ENCODE assay signal across 10 cellular contexts in genomic region chr22:38271101-38271500, GRCh38. TPM values are rescaled to one million over a fixed set of nuclear protein-coding genes. Genes with fewer than 3 reads are reported as not detected.
DNase-seq lines count a peak whose midpoint lies in the region; TF ChIP-seq lines count a peak whose summit lies in the region.
"Had no signal": no experiment of that assay in that cellular context is flagged by ENCODE, and none has a peak within 500 bp of the region (broad histone marks: within the 10 kb centered on the region; RNA-seq: fewer than 3 reads in every experiment).

No MANE protein-coding gene starts in this region.

- POLR2A ChIA-PET in activated CD4-positive, alpha-beta T cell treated with anti-CD3 and anti-CD28 coated beads, Interleukin-2, amount 10 ng/mL, durations not matched to agents 7 days and 5 days (lab: Charles Lee), result interaction anchor here (0.5 kb wide), 1 partner anchor 260 kb away, joined by 6 read pairs; no protein-coding TSS in a partner anchor

- peaks cover 1% of the 10 kb centered on the region for H3K27me3 Mint-ChIP-seq in activated CD4-positive, alpha-beta T cell treated with anti-CD3 and anti-CD28 coated beads, Interleukin-2, amount 10 ng/mL, durations not matched to agents 7 days and 5 days
- H3K27me3 Mint-ChIP-seq in activated T-helper 1 cell treated with anti-CD3 and anti-CD28 coated beads, Interleukin-12 subunit alpha, Interleukin-12 subunit beta, Interleukin-2, Interleukin-4 antibody, amounts not matched to agents 30 ng/mL and 10 ng/mL and 1 ng/mL, durations not matched to agents 14 hours and 24 hours and 36 hours (ENCODE audit: insufficient read depth), result peaks cover 11% of the 10 kb centered on the region
- peaks cover 7 to 25% (median 17%) of the 10 kb centered on the region in 3 donors for H3K27me3 Mint-ChIP-seq in immature natural killer cell (ENCODE audit: low read depth in 3 of 3)

- H3K27ac Mint-ChIP-seq in activated CD4-positive, alpha-beta T cell treated with anti-CD3 and anti-CD28 coated beads, Interleukin-2, amount 10 ng/mL, durations not matched to agents 7 days and 5 days, result no peak overlapping the region
- no peak overlapping the region for H3K27ac Mint-ChIP-seq in activated T-helper 1 cell treated with anti-CD3 and anti-CD28 coated beads, Interleukin-12 subunit alpha, Interleukin-12 subunit beta, Interleukin-2, Interleukin-4 antibody, amounts not matched to agents 30 ng/mL and 10 ng/mL and 1 ng/mL, durations not matched to agents 14 hours and 24 hours and 36 hours
- H3K27ac Mint-ChIP-seq in immature natural killer cell, result peak overlapping the region; percentile 87 to 98 (median 94)

- peaks cover 71% of the 10 kb centered on the region for H3K4me1 ChIP-seq in suprapubic skin

- H3K9me3 ChIP-seq in suprapubic skin, result no peaks in the 10 kb centered on the region

- no peaks in the 10 kb centered on the region for H3K36me3 ChIP-seq in suprapubic skin

- H3K4me3 Mint-ChIP-seq in activated CD4-positive, alpha-beta T cell treated with anti-CD3 and anti-CD28 coated beads, Interleukin-2, amount 10 ng/mL, durations not matched to agents 7 days and 5 days, result peak overlapping the region; percentile 84
- H3K4me3 Mint-ChIP-seq in activated T-helper 1 cell treated with anti-CD3 and anti-CD28 coated beads, Interleukin-12 subunit alpha, Interleukin-12 subunit beta, Interleukin-2, Interleukin-4 antibody, amounts not matched to agents 30 ng/mL and 10 ng/mL and 1 ng/mL, durations not matched to agents 14 hours and 24 hours and 36 hours, result peak overlapping the region; percentile 87
- H3K4me3 Mint-ChIP-seq in immature natural killer cell, result peak overlapping the region; percentile 88 to 90 (median 88)

- peaks cover 5% of the 10 kb centered on the region for H3K36me3 Mint-ChIP-seq in activated CD4-positive, alpha-beta T cell treated with anti-CD3 and anti-CD28 coated beads, Interleukin-2, amount 10 ng/mL, durations not matched to agents 7 days and 5 days (ENCODE audit: low read depth)
- peaks cover 8% of the 10 kb centered on the region for H3K36me3 Mint-ChIP-seq in activated T-helper 1 cell treated with anti-CD3 and anti-CD28 coated beads, Interleukin-12 subunit alpha, Interleukin-12 subunit beta, Interleukin-2, Interleukin-4 antibody, amounts not matched to agents 30 ng/mL and 10 ng/mL and 1 ng/mL, durations not matched to agents 14 hours and 24 hours and 36 hours (ENCODE audit: low read depth)
- no peaks in the 10 kb centered on the region for H3K36me3 Mint-ChIP-seq in immature natural killer cell

- no peaks in the 10 kb centered on the region for H3K27me3 ChIP-seq in suprapubic skin

- intact Hi-C loops in activated T-helper 1 cell treated with anti-CD3 and anti-CD28 coated beads, Interleukin-12 subunit alpha, Interleukin-12 subunit beta, Interleukin-2, Interleukin-4 antibody, amounts not matched to agents 30 ng/mL and 10 ng/mL and 1 ng/mL, durations not matched to agents 14 hours and 24 hours and 36 hours (cut with micrococcal nuclease), result loop anchor here (5.0 kb wide), 1 partner anchor 69 kb away; the partner anchor contains the start of gene MAFF

- no peak for TF ChIP-seq CTCF in suprapubic skin (IDR thresholded peaks at IDR 0.05)

- no peak for TF ChIP-seq EP300 in suprapubic skin (IDR thresholded peaks at IDR 0.05)

- peak overlapping the region; percentile 100 for H3K4me3 ChIP-seq in suprapubic skin

- peaks cover 61% of the 10 kb centered on the region for H3K4me1 Mint-ChIP-seq in activated CD4-positive, alpha-beta T cell treated with anti-CD3 and anti-CD28 coated beads, Interleukin-2, amount 10 ng/mL, durations not matched to agents 7 days and 5 days
- H3K4me1 Mint-ChIP-seq in activated T-helper 1 cell treated with anti-CD3 and anti-CD28 coated beads, Interleukin-12 subunit alpha, Interleukin-12 subunit beta, Interleukin-2, Interleukin-4 antibody, amounts not matched to agents 30 ng/mL and 10 ng/mL and 1 ng/mL, durations not matched to agents 14 hours and 24 hours and 36 hours (ENCODE audit: low read depth), result peaks cover 57% of the 10 kb centered on the region
- peaks cover 74 to 78% of the 10 kb centered on the region in 2 donors for H3K4me1 Mint-ChIP-seq in immature natural killer cell

- TF ChIP-seq POLR2A in suprapubic skin (IDR thresholded peaks at IDR 0.05), result no peak

- peak overlapping the region; percentile 1 for H3K27ac ChIP-seq in suprapubic skin

- CTCF ChIA-PET in activated CD4-positive, alpha-beta T cell treated with anti-CD3 and anti-CD28 coated beads, Interleukin-2, amount 10 ng/mL, durations not matched to agents 7 days and 5 days (lab: Charles Lee), result interaction anchor here (0.7 to 1.8 kb wide), 4 partner anchors 13 to 219 kb away, joined by 3 to 4 read pairs (median 3); no protein-coding TSS in a partner anchor

- DNase-seq in activated CD4-positive, alpha-beta T cell treated with anti-CD3 and anti-CD28 coated beads, Interleukin-2, amount 10 ng/mL, durations not matched to agents 7 days and 5 days, result no peak
- no peak for DNase-seq in activated CD4-positive, alpha-beta T cell treated with anti-CD3 and anti-CD28 coated beads for 48 hours
- no peak for DNase-seq in activated T-helper 1 cell treated with anti-CD3 and anti-CD28 coated beads, Interleukin-12 subunit alpha, Interleukin-12 subunit beta, Interleukin-2, Interleukin-4 antibody, amounts not matched to agents 30 ng/mL and 10 ng/mL and 1 ng/mL, durations not matched to agents 14 hours and 24 hours and 36 hours (ENCODE audit: low spot score)
- DNase-seq in immature natural killer cell, result no peak
- no peak for DNase-seq in suprapubic skin (ENCODE audit: low spot score in 2 of 2)
- DNase-seq in DMS 273 (lab: John Stamatoyannopoulos, UW; ENCODE audit: unreplicated experiment), result no peak
- no peak for DNase-seq in NCI-H226
- DNase-seq in NOMO-1 treated with dmso at 0.1 percent for 144 hours (lab: John Stamatoyannopoulos, UW; ENCODE audit: unreplicated experiment), result no peak
- DNase-seq: ACHN, SHP77 treated with DMSO at 0.1 percent for 48 hours had no signal

- no peaks in the 10 kb centered on the region for H3K9me3 Mint-ChIP-seq in activated CD4-positive, alpha-beta T cell treated with anti-CD3 and anti-CD28 coated beads, Interleukin-2, amount 10 ng/mL, durations not matched to agents 7 days and 5 days
- H3K9me3 Mint-ChIP-seq in activated T-helper 1 cell treated with anti-CD3 and anti-CD28 coated beads, Interleukin-12 subunit alpha, Interleukin-12 subunit beta, Interleukin-2, Interleukin-4 antibody, amounts not matched to agents 30 ng/mL and 10 ng/mL and 1 ng/mL, durations not matched to agents 14 hours and 24 hours and 36 hours, result no peaks in the 10 kb centered on the region
- no peaks in the 10 kb centered on the region for H3K9me3 Mint-ChIP-seq in immature natural killer cell

- 72% methylated on average over 6 of the region's 7 CpGs for WGBS in suprapubic skin

RNA-seq across cellular contexts. Expression of gene TMEM184B, which starts 1.7 kb away (rescaled TPM):
- 10 to 100 TPM; 33.8 to 34.5 TPM for total RNA-seq in activated CD4-positive, alpha-beta T cell treated with anti-CD3 and anti-CD28 coated beads, Interleukin-2, amount 10 ng/mL, durations not matched to agents 7 days and 5 days
- total RNA-seq in activated T-helper 1 cell treated with anti-CD3 and anti-CD28 coated beads, Interleukin-12 subunit alpha, Interleukin-12 subunit beta, Interleukin-2, Interleukin-4 antibody, amounts not matched to agents 30 ng/mL and 10 ng/mL and 1 ng/mL, durations not matched to agents 14 hours and 24 hours and 36 hours, result 36.6 and 39.1 TPM in 2 replicates
- polyA plus RNA-seq in immature natural killer cell, result 10 to 100 TPM; 12.1 to 50.7 (median 30.3) TPM
- total RNA-seq in suprapubic skin, result 10 to 100 TPM; 41.5 to 54.9 (median 46.0) TPM

RNA-seq across cellular contexts. Expression of gene CSNK1E, which starts 46.1 kb away (rescaled TPM):
- 10 to 100 TPM; 74.3 to 81.3 TPM for total RNA-seq in activated CD4-positive, alpha-beta T cell treated with anti-CD3 and anti-CD28 coated beads, Interleukin-2, amount 10 ng/mL, durations not matched to agents 7 days and 5 days
- 151 and 154 TPM in 2 replicates for total RNA-seq in activated T-helper 1 cell treated with anti-CD3 and anti-CD28 coated beads, Interleukin-12 subunit alpha, Interleukin-12 subunit beta, Interleukin-2, Interleukin-4 antibody, amounts not matched to agents 30 ng/mL and 10 ng/mL and 1 ng/mL, durations not matched to agents 14 hours and 24 hours and 36 hours
- polyA plus RNA-seq in immature natural killer cell, result 10 to 100 TPM in 1 of 3 donors, 1 to 10 TPM in 2; 7.5 to 12.1 (median 8.6) TPM
- 100 to 1,000 TPM; 112 to 246 (median 160) TPM for total RNA-seq in suprapubic skin

Comparison
In these comparisons a context has a peak if more than half of its experiments do, and no peak if none do; other contexts are left out.
1. H3K27ac Mint-ChIP-seq: peak in immature natural killer cell (6 of 6); none in activated CD4-positive, alpha-beta T cell treated with anti-CD3 and anti-CD28 coated beads, Interleukin-2, amount 10 ng/mL, durations not matched to agents 7 days and 5 days (single experiment) and activated T-helper 1 cell treated with anti-CD3 and anti-CD28 coated beads, Interleukin-12 subunit alpha, Interleukin-12 subunit beta, Interleukin-2, Interleukin-4 antibody, amounts not matched to agents 30 ng/mL and 10 ng/mL and 1 ng/mL, durations not matched to agents 14 hours and 24 hours and 36 hours (single experiment).
2. Peak in every context shown above with its lines, with median percentiles within 50 percentile points of each other: H3K4me3 Mint-ChIP-seq.